Comparison of ENCODE assay signal across 19 cellular contexts in genomic region chr21:27422435-27422834, GRCh38.
DNase-seq lines count a peak whose midpoint lies in the region; FAIRE-seq and TF ChIP-seq lines count a peak whose summit lies in the region.
"Had no signal": no experiment of that assay in that cellular context is flagged by ENCODE, and none has a peak within 500 bp of the region (broad histone marks: within the 10 kb centered on the region; RNA-seq: fewer than 3 reads in every experiment).

No MANE protein-coding gene starts in this region.

- intact Hi-C loops in Caco-2 (cut with micrococcal nuclease; ENCODE audit: unreplicated experiment) (loop anchor here (5.0 kb wide), 1 partner anchor 115 kb away; no protein-coding TSS in a partner anchor), adrenal gland (cut with DNase I) (no loop called here)

- no peak overlapping the region for H3K9ac ChIP-seq in H1 (replicated peaks in 1 of 4; ENCODE audit: extremely low read depth in 1 of 4, low read depth in 3 of 4, low read length in 3 of 4)

- DNase-seq in Caco-2 (no peak), M059J (ENCODE audit: low read depth) (peak; percentile 60), H1 (ENCODE audit: low read depth in 1 of 2, low spot score in 2 of 2) (no peak), renal cortical epithelial cell (ENCODE audit: low read depth) (peak; percentile 12), adrenal gland (no peak), SHP77 (lab: John Stamatoyannopoulos, UW) (no peak), NCI-H446 (lab: John Stamatoyannopoulos, UW) (no peak), C1 segment of cervical spinal cord (lab: John Stamatoyannopoulos, UW) (no peak)
- DNase-seq: activated CD4-positive, alpha-beta T cell treated with anti-CD3 and anti-CD28 coated beads for 1 hour; activated CD8-positive, alpha-beta memory T cell treated with anti-CD3 and anti-CD28 coated beads, Interleukin-2, amount 10 ng/mL, durations not matched to agents 7 days and 5 days; activated effector memory CD4-positive, alpha-beta T cell treated with anti-CD3 and anti-CD28 coated beads, Interleukin-2, amount 50 U/mL, for 16 hours; COR-L47; dorsolateral prefrontal cortex; NCI-H187 treated with DMSO at 0.1 percent for 48 hours; NCI-H510A; stimulated activated naive CD8-positive, alpha-beta T cell treated with anti-CD3 and anti-CD28 coated beads, Interleukin-15, amount 100 ng/mL, for 72 hours had no signal

- no peak overlapping the region for H3K4me2 ChIP-seq in H1 (ENCODE audit: insufficient read depth in 1 of 2, low read depth in 2 of 2, low read length in 2 of 2)

- H3K79me2 ChIP-seq in H1 (ENCODE audit: control insufficient read depth in 1 of 2, insufficient read depth in 2 of 2, low read length in 2 of 2) = no peaks in the 10 kb centered on the region

- H3K4me1 Mint-ChIP-seq in Caco-2 (ENCODE audit: low read depth, unreplicated experiment) = peaks cover 17% of the 10 kb centered on the region
- H3K4me1 Mint-ChIP-seq: activated CD8-positive, alpha-beta memory T cell treated with anti-CD3 and anti-CD28 coated beads, Interleukin-2, amount 10 ng/mL, durations not matched to agents 7 days and 5 days; stimulated activated naive CD8-positive, alpha-beta T cell treated with anti-CD3 and anti-CD28 coated beads, Interleukin-15, amount 100 ng/mL, for 72 hours had no signal

- 0 out of 2 replicates have a peak overlapping the region, but pooled peaks have one; percentile 4 for H2BK12ac ChIP-seq in H1 (ENCODE audit: low read depth, low read length)

- H3K14ac ChIP-seq in H1 (ENCODE audit: insufficient read length) = no peak overlapping the region

- no peak for TF ChIP-seq EP300 in H1 (IDR thresholded peaks at IDR 0.05; ENCODE audit: borderline replicate concordance in 1 of 2, low read depth in 2 of 2, low read length in 2 of 2)

- no peak for TF ChIP-seq CTCF in Caco-2 (IDR thresholded peaks at IDR 0.05; ENCODE audit: insufficient read depth in 1 of 2, low read depth in 1 of 2, low read length in 1 of 2, severe bottlenecking in 1 of 2, unreplicated experiment in 1 of 2)
- TF ChIP-seq CTCF in H1 (IDR thresholded peaks at IDR 0.05; ENCODE audit: control extremely low read depth in 1 of 3, insufficient read depth in 1 of 3, low read depth in 1 of 3, low read length in 3 of 3) = no peak
- no peak for TF ChIP-seq CTCF in adrenal gland (IDR thresholded peaks at IDR 0.05)

- no peak overlapping the region for H3K4me3 Mint-ChIP-seq in Caco-2 (ENCODE audit: unreplicated experiment)
- H3K4me3 Mint-ChIP-seq: activated CD8-positive, alpha-beta memory T cell treated with anti-CD3 and anti-CD28 coated beads, Interleukin-2, amount 10 ng/mL, durations not matched to agents 7 days and 5 days; stimulated activated naive CD8-positive, alpha-beta T cell treated with anti-CD3 and anti-CD28 coated beads, Interleukin-15, amount 100 ng/mL, for 72 hours had no signal

- no peak overlapping the region for H2BK5ac ChIP-seq in H1 (ENCODE audit: low read depth, low read length)

- TF ChIP-seq RAD21 in H1 (IDR thresholded peaks at IDR 0.05 in 1 of 2, conservative IDR thresholded peaks at IDR 0.05 in 1 of 2; ENCODE audit: low read depth in 2 of 2, low read length in 2 of 2) = no peak

- no peak overlapping the region for H4K5ac ChIP-seq in H1 (ENCODE audit: insufficient read length, low read depth, low read length)

- CTCF ChIA-PET in Caco-2 (lab: Charles Lee) (no interaction called here), H1 (lab: Charles Lee; ENCODE audit: partially characterized antibody) (interaction anchor here (0.5 to 0.9 kb wide), 2 partner anchors 9 to 177 kb away, joined by 3 read pairs; no protein-coding TSS in a partner anchor)

- H3K4me3 ChIP-seq in Caco-2 (ENCODE audit: low read depth, low read length) (no peak overlapping the region), H1 (ENCODE audit: extremely low read depth in 1 of 4, insufficient read depth in 2 of 4, low read depth in 3 of 4, low read length in 4 of 4) (no peak overlapping the region), adrenal gland (no peak overlapping the region)
- H3K4me3 ChIP-seq: dorsolateral prefrontal cortex, GM12878 had no signal

- H3K27ac ChIP-seq in H1 (ENCODE audit: low read depth, low read length) = no peak overlapping the region
- peak overlapping the region in 2 of 5 donors; percentile 28 to 63 for H3K27ac ChIP-seq in adrenal gland
- H3K27ac ChIP-seq: dorsolateral prefrontal cortex had no signal

- H3K36me3 Mint-ChIP-seq in Caco-2 (ENCODE audit: insufficient read depth, unreplicated experiment) = no peaks in the 10 kb centered on the region
- H3K36me3 Mint-ChIP-seq: activated CD8-positive, alpha-beta memory T cell treated with anti-CD3 and anti-CD28 coated beads, Interleukin-2, amount 10 ng/mL, durations not matched to agents 7 days and 5 days had no signal

- no peak overlapping the region for H2AFZ ChIP-seq in H1 (ENCODE audit: low read length)

- H2AK5ac ChIP-seq in H1 (ENCODE audit: low read depth, low read length) = no peak overlapping the region

- H3K56ac ChIP-seq in H1 (replicated peaks; ENCODE audit: insufficient read length, low read depth, low read length) = no peak overlapping the region

- no peak overlapping the region for H3K23ac ChIP-seq in H1 (ENCODE audit: insufficient read length)

- FAIRE-seq in H1 (lab: Jason Lieb, UNC) = no peak
- FAIRE-seq: G401.6, GM12878 had no signal

- no peak overlapping the region for H4K91ac ChIP-seq in H1 (replicated peaks; ENCODE audit: insufficient read length, low read length)

- peaks cover 19% of the 10 kb centered on the region for H3K9me3 Mint-ChIP-seq in Caco-2 (ENCODE audit: unreplicated experiment)
- H3K9me3 Mint-ChIP-seq: stimulated activated naive CD8-positive, alpha-beta T cell treated with anti-CD3 and anti-CD28 coated beads, Interleukin-15, amount 100 ng/mL, for 72 hours had no signal

- POLR2A ChIA-PET in Caco-2 (lab: Charles Lee) = no interaction called here
- POLR2A ChIA-PET in H1 (lab: Charles Lee; ENCODE audit: partially characterized antibody) = no interaction called here

- no peaks in the 10 kb centered on the region for H3K23me2 ChIP-seq in H1 (ENCODE audit: low read depth, low read length)

- H3K36me3 ChIP-seq in Caco-2 (ENCODE audit: control insufficient read depth, insufficient read depth, low read length) (no peaks in the 10 kb centered on the region), H1 (ENCODE audit: control insufficient read depth in 2 of 4, insufficient read depth in 4 of 4, low read length in 3 of 4) (no peaks in the 10 kb centered on the region), adrenal gland (replicated peaks in 1 of 2) (no peaks in the 10 kb centered on the region)

- no peaks in the 10 kb centered on the region for H3K79me1 ChIP-seq in H1 (ENCODE audit: low read depth, low read length)

- H2BK15ac ChIP-seq in H1 (ENCODE audit: low read length) = no peak overlapping the region

- H3K9me3 ChIP-seq in Caco-2 (no peaks in the 10 kb centered on the region), H1 (ENCODE audit: insufficient read depth in 2 of 2, low read depth in 1 of 2, low read length in 1 of 2) (no peaks in the 10 kb centered on the region), adrenal gland (replicated peaks in 1 of 3) (no peaks in the 10 kb centered on the region)

- H2BK120ac ChIP-seq in H1 (replicated peaks; ENCODE audit: low read depth, low read length) = no peak overlapping the region

- peaks cover 31% of the 10 kb centered on the region for H3K4me1 ChIP-seq in Caco-2
- H3K4me1 ChIP-seq in H1 (replicated peaks in 1 of 4; ENCODE audit: control insufficient read depth in 3 of 4, insufficient read depth in 4 of 4, low read length in 3 of 4) = peaks cover 0 to 10% (median 7%) of the 10 kb centered on the region in 4 experiments; a peak in 4 of 7 replicates
- peaks cover 0 to 11% of the 10 kb centered on the region in 2 donors for H3K4me1 ChIP-seq in adrenal gland (replicated peaks in 1 of 2)

- no peak overlapping the region for H3K18ac ChIP-seq in H1 (ENCODE audit: extremely low read depth, low read length)

- TF ChIP-seq POLR2A in H1 (IDR thresholded peaks at IDR 0.05; ENCODE audit: control extremely low read depth in 1 of 2, low read depth in 2 of 2, low read length in 2 of 2) (no peak), adrenal gland (IDR thresholded peaks at IDR 0.05) (no peak)

- H4K8ac ChIP-seq in H1 (ENCODE audit: extremely low read depth, insufficient read depth, low read length) = no peak overlapping the region

- no peak overlapping the region for H2BK20ac ChIP-seq in H1 (ENCODE audit: low read length)

- WGBS in H1 (ENCODE audit: extremely low coverage in 1 of 2, insufficient coverage in 1 of 2, insufficient read length in 1 of 2, insufficient replicate concordance in 2 of 2, low coverage in 1 of 2, low lambda C conversion rate in 2 of 2, missing lambda C conversion rate in 1 of 2), 2 experiments = 94% methylated on average over 1 of the region's 1 CpG; no CpG with 5 or more reads in 1 of the 2 experiments
- 52 to 67% (median 62%) methylated on average over 1 of the region's 1 CpG for WGBS in adrenal gland, 4 donors

- no peaks in the 10 kb centered on the region for H3K27me3 Mint-ChIP-seq in Caco-2 (ENCODE audit: insufficient read depth, unreplicated experiment)
- H3K27me3 Mint-ChIP-seq: activated CD8-positive, alpha-beta memory T cell treated with anti-CD3 and anti-CD28 coated beads, Interleukin-2, amount 10 ng/mL, durations not matched to agents 7 days and 5 days; progenitor cell of endocrine pancreas; stimulated activated naive CD8-positive, alpha-beta T cell treated with anti-CD3 and anti-CD28 coated beads, Interleukin-15, amount 100 ng/mL, for 72 hours had no signal

- no peak overlapping the region for H3K4ac ChIP-seq in H1 (replicated peaks; ENCODE audit: insufficient read length, low read depth, low read length)

- H4K20me1 ChIP-seq in H1 (replicated peaks in 1 of 2; ENCODE audit: control insufficient read depth in 1 of 2, insufficient read depth in 2 of 2, low read length in 2 of 2) = no peaks in the 10 kb centered on the region

- H3K27me3 ChIP-seq in Caco-2 (replicated peaks; ENCODE audit: control insufficient read depth, insufficient read depth, low read length) = no peaks in the 10 kb centered on the region
- H3K27me3 ChIP-seq in H1 (replicated peaks in 1 of 4; ENCODE audit: control insufficient read depth in 3 of 4, extremely low read depth in 1 of 4, insufficient read depth in 3 of 4, low read length in 3 of 4) = no peaks in the 10 kb centered on the region
- no peaks in the 10 kb centered on the region for H3K27me3 ChIP-seq in adrenal gland

- no TSS peak for BruUV-seq in Caco-2 (replicated peaks; lab: Mats Ljungman, UMichigan)

- peak overlapping the region; percentile 33 for H3K27ac Mint-ChIP-seq in Caco-2 (ENCODE audit: unreplicated experiment)
- H3K27ac Mint-ChIP-seq: activated CD8-positive, alpha-beta memory T cell treated with anti-CD3 and anti-CD28 coated beads, Interleukin-2, amount 10 ng/mL, durations not matched to agents 7 days and 5 days; stimulated activated naive CD8-positive, alpha-beta T cell treated with anti-CD3 and anti-CD28 coated beads, Interleukin-15, amount 100 ng/mL, for 72 hours had no signal

TF ChIP-seq in H1, 55 proteins besides CTCF, POLR2A, EP300 and RAD21 (continues in another document):
- no peak for TF ChIP-seq CBX8 (IDR thresholded peaks at IDR 0.05; ENCODE audit: borderline replicate concordance, low read depth, low read length)

Comparison
In these comparisons a context has a peak if more than half of its experiments do, and no peak if none do; other contexts are left out.
1. DNase-seq: peak in M059J (single experiment) and renal cortical epithelial cell (single experiment); none in Caco-2 (0 of 2), H1 (0 of 2), adrenal gland (0 of 7), SHP77 (0 of 2), NCI-H446 (0 of 2) and C1 segment of cervical spinal cord (0 of 14).